Comparison of ENCODE assay signal across 1 cellular context in genomic region chr4:31290836-31291235, GRCh38.
TF ChIP-seq lines count a peak whose summit lies in the region.

No MANE protein-coding gene starts in this region.

TF ChIP-seq in HepG2, 621 proteins besides CTCF, POLR2A, EP300 and RAD21 (continued from another document):
- TF ChIP-seq, protein P1, sequence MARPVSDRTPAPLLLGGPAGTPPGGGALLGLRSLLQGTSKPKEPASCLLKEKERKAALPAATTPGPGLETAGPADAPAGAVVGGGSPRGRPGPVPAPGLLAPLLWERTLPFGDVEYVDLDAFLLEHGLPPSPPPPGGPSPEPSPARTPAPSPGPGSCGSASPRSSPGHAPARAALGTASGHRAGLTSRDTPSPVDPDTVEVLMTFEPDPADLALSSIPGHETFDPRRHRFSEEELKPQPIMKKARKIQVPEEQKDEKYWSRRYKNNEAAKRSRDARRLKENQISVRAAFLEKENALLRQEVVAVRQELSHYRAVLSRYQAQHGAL (CRISPR knock-in tag; IDR thresholded peaks at IDR 0.05; ENCODE audit: not compliant biosample characterization): no peak
- TF ChIP-seq ZBTB7A (CRISPR knock-in tag; IDR thresholded peaks at IDR 0.05): no peak
- no peak for TF ChIP-seq ZBTB4 (CRISPR knock-in tag; IDR thresholded peaks at IDR 0.05; ENCODE audit: borderline replicate concordance)
- no peak for TF ChIP-seq RBM39 (IDR thresholded peaks at IDR 0.05; ENCODE audit: low read depth, low read length, poor library complexity, severe bottlenecking)
- TF ChIP-seq MAZ (IDR thresholded peaks at IDR 0.05; ENCODE audit: borderline replicate concordance, low read depth, low read length): no peak
- no peak for TF ChIP-seq MAZ (CRISPR knock-in tag; IDR thresholded peaks at IDR 0.05; ENCODE audit: low read depth)
- no peak for TF ChIP-seq PITX1 (CRISPR knock-in tag; IDR thresholded peaks at IDR 0.05)
- no peak for TF ChIP-seq ZNF781 (CRISPR knock-in tag; IDR thresholded peaks at IDR 0.05; ENCODE audit: borderline replicate concordance, not compliant biosample characterization)
- TF ChIP-seq MIXL1 (CRISPR knock-in tag; IDR thresholded peaks at IDR 0.05): no peak
- TF ChIP-seq NFRKB (IDR thresholded peaks at IDR 0.05): no peak
- TF ChIP-seq FOXP4 (CRISPR knock-in tag; IDR thresholded peaks at IDR 0.05): no peak
- TF ChIP-seq ZFP36L1 (CRISPR knock-in tag; IDR thresholded peaks at IDR 0.05): no peak
- no peak for TF ChIP-seq MAX (IDR thresholded peaks at IDR 0.05)
